ENCODE assay signal across 8 cellular contexts in the genomic region with DNA sequence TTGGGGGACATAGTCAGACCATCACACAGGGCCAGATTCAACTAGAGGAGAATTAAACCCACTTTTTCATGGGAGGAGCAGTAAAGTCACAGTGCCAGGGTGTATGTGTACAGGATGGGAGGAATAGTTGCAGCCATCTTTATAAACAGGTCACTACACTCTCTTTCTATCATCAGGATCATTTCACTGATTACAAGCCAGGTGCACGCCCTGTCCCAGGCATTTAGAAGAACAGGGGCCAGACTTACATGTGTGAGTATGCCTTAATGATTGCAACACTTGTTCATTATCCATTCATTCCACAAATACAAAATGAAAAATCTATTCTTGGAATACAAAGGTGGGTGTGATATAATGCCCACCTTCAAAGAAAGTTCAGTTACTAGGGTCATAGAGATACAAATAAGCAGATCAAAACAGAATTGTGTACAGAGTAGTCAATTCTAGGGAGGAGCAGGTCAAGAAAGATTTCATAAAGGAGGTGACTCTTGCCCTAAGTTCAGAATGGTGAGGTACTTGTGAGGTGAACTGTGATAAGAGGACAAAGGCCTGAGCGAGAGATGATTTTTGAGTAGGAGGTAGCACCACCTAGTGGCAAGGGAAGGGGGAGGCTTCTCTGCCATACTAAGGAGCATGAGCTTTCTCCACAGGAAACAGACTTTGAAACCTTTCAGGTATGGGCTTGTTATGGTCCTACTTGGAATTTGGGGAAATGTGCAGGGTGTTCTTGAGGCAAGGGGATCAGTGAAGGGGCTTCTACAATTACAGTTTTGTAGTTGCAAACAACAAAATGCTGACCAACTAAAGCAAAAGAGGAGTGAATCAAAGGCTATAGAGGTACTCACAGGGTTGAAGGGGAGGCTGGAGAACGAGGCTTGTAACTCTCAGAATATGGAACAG.
A peak's percentile ranks its signal among the peaks of the same experiment; 100 is the strongest.
DNase-seq lines count a peak whose midpoint lies in the region; ATAC-seq and TF ChIP-seq lines count a peak whose summit lies in the region.

No MANE protein-coding gene starts in this region.

- no peak overlapping the region for H3K4me3 Mint-ChIP-seq in activated T-cell treated with anti-CD3 and anti-CD28 coated beads, Interleukin-2, amount 50 U/mL, for 24 hours

- peaks cover 17% of the 10 kb centered on the region for H3K27me3 Mint-ChIP-seq in activated T-cell treated with anti-CD3 and anti-CD28 coated beads, Interleukin-2, amount 50 U/mL, for 24 hours

- H3K9me3 Mint-ChIP-seq in activated T-cell treated with anti-CD3 and anti-CD28 coated beads, Interleukin-2, amount 50 U/mL, for 24 hours = peaks cover 14% of the 10 kb centered on the region

- in situ Hi-C loops in Panc1 (cut with HindIII; ENCODE audit: low pct_unique_long_range_greater_than_20kb, low sequenced_read_pairs) = no loop called here

- H3K4me1 ChIP-seq in Panc1 (ENCODE audit: control insufficient read depth, insufficient read depth, low read length) = no peaks in the 10 kb centered on the region

- H3K4me3 ChIP-seq in HL-60 (replicated peaks; ENCODE audit: insufficient read depth, low read length) = no peak overlapping the region
- no peak overlapping the region for H3K4me3 ChIP-seq in Panc1 (ENCODE audit: low read depth in 2 of 2, low read length in 2 of 2)

- H3K36me3 ChIP-seq in Panc1 (ENCODE audit: control insufficient read depth, insufficient read depth, low read length) = no peaks in the 10 kb centered on the region

- H3K27me3 ChIP-seq in HL-60 (ENCODE audit: insufficient read depth, poor library complexity, severe bottlenecking) = peaks cover 9% of the 10 kb centered on the region
- no peaks in the 10 kb centered on the region for H3K27me3 ChIP-seq in Panc1 (ENCODE audit: control insufficient read depth, insufficient read depth, low read length)

- TF ChIP-seq CTCF in HL-60 (IDR thresholded peaks at IDR 0.05; ENCODE audit: insufficient read depth, low read length) (peak; percentile 94), Panc1 (IDR thresholded peaks at IDR 0.05) (peak; percentile 88)

- BruUV-seq in Panc1 (replicated peaks; lab: Mats Ljungman, UMichigan) = no TSS peak

- intact Hi-C loops in Panc1 (cut with micrococcal nuclease; ENCODE audit: unreplicated experiment) = loop anchor here (1.0 kb wide), 1 partner anchor 279 kb away; no protein-coding TSS in a partner anchor

- POLR2A ChIA-PET in Panc1 (lab: Charles Lee) = no interaction called here

- CTCF ChIA-PET in Panc1 (lab: Charles Lee) = interaction anchor here (0.6 to 1.0 kb wide), 4 partner anchors 10 to 1550 kb away, joined by 3 to 7 read pairs (median 3); no protein-coding TSS in a partner anchor

- no peaks in the 10 kb centered on the region for H3K36me3 Mint-ChIP-seq in activated T-cell treated with anti-CD3 and anti-CD28 coated beads, Interleukin-2, amount 50 U/mL, for 24 hours (ENCODE audit: low read depth)

- ATAC-seq in GM21529 (IDR thresholded peaks at IDR 0.05; ENCODE audit: unreplicated experiment) = peak; percentile 92
- ATAC-seq in Panc1 = peak; percentile 88

- DNase-seq in activated T-cell treated with anti-CD3 and anti-CD28 coated beads for 1 hour (ENCODE audit: low read depth) = peak; percentile 3
- no peak for DNase-seq in activated T-cell treated with anti-CD3 and anti-CD28 coated beads, Interleukin-2, amount 50 U/mL, for 24 hours
- peak; percentile 23 to 52 for DNase-seq in HL-60 (ENCODE audit: low read depth in 1 of 2, low spot score in 1 of 2)
- DNase-seq in Panc1 (ENCODE audit: low read depth, low spot score) = peak; percentile 61
- DNase-seq in anterior cingulate cortex (lab: John Stamatoyannopoulos, UW) = peak in 40 of 58 donors; percentile 1 to 53 (median 12)
- peak; percentile 49 for DNase-seq in iPS DF 4.7 (ENCODE audit: extremely low read depth, low spot score)
- peak; percentile 8 to 9 for DNase-seq in stimulated activated CD4-positive, alpha-beta T cell treated with anti-CD3 and anti-CD28 coated beads, Interleukin-1b, Interleukin-23, amount 100 ng/mL, for 4 hours (ENCODE audit: low read depth in 2 of 2)

- H3K9me3 ChIP-seq in Panc1 (ENCODE audit: control insufficient read depth, insufficient read depth, low read depth, low read length) = no peaks in the 10 kb centered on the region

- no peaks in the 10 kb centered on the region for H3K4me1 Mint-ChIP-seq in activated T-cell treated with anti-CD3 and anti-CD28 coated beads, Interleukin-2, amount 50 U/mL, for 24 hours (ENCODE audit: low read depth)

- H3K27ac ChIP-seq in HL-60 (replicated peaks) (no peak overlapping the region), Panc1 (ENCODE audit: low read length) (no peak overlapping the region)

- no peak overlapping the region for H3K27ac Mint-ChIP-seq in activated T-cell treated with anti-CD3 and anti-CD28 coated beads, Interleukin-2, amount 50 U/mL, for 24 hours
